In genomic region chr1:63861055-63861691, GRCh38 we compare ENCODE assay signal across 21 cellular contexts.
A peak's percentile ranks its signal among the peaks of the same experiment; 100 is the strongest.
DNase-seq lines count a peak whose midpoint lies in the region; ATAC-seq, FAIRE-seq and TF ChIP-seq lines count a peak whose summit lies in the region.
"Had no signal": no experiment of that assay in that cellular context is flagged by ENCODE, and none has a peak within 500 bp of the region (broad histone marks: within the 10 kb centered on the region; RNA-seq: fewer than 3 reads in every experiment).

No MANE protein-coding gene starts in this region.

- TF ChIP-seq CTCF in ascending aorta (IDR thresholded peaks at IDR 0.05) (no peak), heart left ventricle (IDR thresholded peaks at IDR 0.05) (no peak), D721Med (IDR thresholded peaks at IDR 0.05; ENCODE audit: insufficient read depth, missing control alignments) (no peak)

- DNase-seq in ascending aorta (ENCODE audit: low spot score in 2 of 2) (no peak), heart left ventricle (no peak), trophoblast cell (no peak), aorta (no peak), MG63 (no peak), D721Med (ENCODE audit: insufficient read length, low spot score) (no peak)
- DNase-seq: activated CD4-positive, alpha-beta T cell treated with anti-CD3 and anti-CD28 coated beads for 1 hour; activated CD8-positive, alpha-beta memory T cell treated with anti-CD3 and anti-CD28 coated beads, Interleukin-2, amount 10 ng/mL, durations not matched to agents 7 days and 5 days; activated effector memory CD4-positive, alpha-beta T cell treated with Interleukin-2 at 50 U/mL for 16 hours; effector CD4-positive, alpha-beta T cell; NCI-H1417; NCI-H2107; NCI-H526; stimulated activated CD4-positive, alpha-beta T cell treated with anti-CD3 and anti-CD28 coated beads, Interleukin-12 subunit alpha, Interleukin-12 subunit beta, amount 100 ng/mL, for 4 hours; stimulated activated CD8-positive, alpha-beta memory T cell treated with anti-CD3 and anti-CD28 coated beads, Interleukin-4, amount 100 ng/mL, for 48 hours had no signal

- H3K9ac ChIP-seq in trophoblast cell (ENCODE audit: low read length), result peak overlapping the region; percentile 51

- no peak overlapping the region for H2AK5ac ChIP-seq in trophoblast cell (ENCODE audit: low read length)

- H3K4me2 ChIP-seq in trophoblast cell (ENCODE audit: low read length), result no peak overlapping the region

- H2BK120ac ChIP-seq in trophoblast cell (ENCODE audit: insufficient read depth, low read length, poor library complexity), result peak overlapping the region; percentile 70

- H3K4me1 ChIP-seq in ascending aorta, result peaks cover 4 to 42% of the 10 kb centered on the region in 2 donors
- peaks cover 0 to 63% (median 14%) of the 10 kb centered on the region in 12 donors for H3K4me1 ChIP-seq in heart left ventricle
- H3K4me1 ChIP-seq in trophoblast cell (ENCODE audit: control insufficient read depth in 1 of 2, insufficient read depth in 2 of 2, low read length in 2 of 2), result peaks cover 9 to 20% of the 10 kb centered on the region in 2 experiments
- H3K4me1 ChIP-seq in aorta (ENCODE audit: control insufficient read depth in 1 of 2, insufficient read depth in 2 of 2, low read length in 2 of 2), result peaks cover 6 to 23% of the 10 kb centered on the region in 2 donors
- H3K4me1 ChIP-seq: prostate gland had no signal

- H4K91ac ChIP-seq in trophoblast cell (ENCODE audit: low read depth, low read length), result no peak overlapping the region

- ATAC-seq in heart left ventricle (peak; percentile 46 to 70 (median 52)), aorta (ENCODE audit: low FRiP score) (peak; percentile 71), GM19328 (IDR thresholded peaks at IDR 0.05; ENCODE audit: unreplicated experiment) (no peak)
- ATAC-seq: activated CD8-positive, alpha-beta memory T cell treated with anti-CD3 and anti-CD28 coated beads, Interleukin-2, amount 10 ng/mL, durations not matched to agents 7 days and 5 days; HepG2 had no signal

- peaks cover 3% of the 10 kb centered on the region for H3K79me2 ChIP-seq in trophoblast cell (ENCODE audit: control insufficient read depth, insufficient read depth, low read length, poor library complexity)

- no peak overlapping the region for H2AFZ ChIP-seq in trophoblast cell (ENCODE audit: insufficient read depth, low read length, poor library complexity)

- intact Hi-C loops in ascending aorta (cut with DNase I), result loop anchor here (5.0 kb wide), 1 partner anchor 39 kb away; no protein-coding TSS in a partner anchor
- intact Hi-C loops in heart left ventricle (cut with DNase I), result loop anchor here in 1 of 10 donors (10.0 kb wide), 1 partner anchor 86 kb away; the partner anchor contains the start of gene ROR1
- intact Hi-C loops in aorta (cut with DNase I), result no loop called here

- no peak overlapping the region for H3K4ac ChIP-seq in trophoblast cell (ENCODE audit: low read depth, low read length)

- no peak overlapping the region for H3K14ac ChIP-seq in trophoblast cell (ENCODE audit: low read length)

- no peak overlapping the region for H2BK5ac ChIP-seq in trophoblast cell (ENCODE audit: low read depth, low read length, poor library complexity)

- TF ChIP-seq POLR2A in heart left ventricle (IDR thresholded peaks at IDR 0.05), result no peak

- no peak overlapping the region for H3K23ac ChIP-seq in trophoblast cell (ENCODE audit: low read length)

- H3K36me3 ChIP-seq in ascending aorta, result no peaks in the 10 kb centered on the region
- no peaks in the 10 kb centered on the region for H3K36me3 ChIP-seq in heart left ventricle
- no peaks in the 10 kb centered on the region for H3K36me3 ChIP-seq in trophoblast cell (ENCODE audit: control insufficient read depth in 1 of 2, insufficient read depth in 2 of 2, low read length in 2 of 2)
- no peaks in the 10 kb centered on the region for H3K36me3 ChIP-seq in aorta (ENCODE audit: control insufficient read depth in 1 of 2, insufficient read depth in 2 of 2, low read length in 1 of 2)
- H3K36me3 ChIP-seq in MG63, result no peaks in the 10 kb centered on the region
- H3K36me3 ChIP-seq: prostate gland had no signal

- H2BK12ac ChIP-seq in trophoblast cell (ENCODE audit: low read length), result peak overlapping the region; percentile 91

- H3K79me1 ChIP-seq in trophoblast cell (ENCODE audit: low read length), result peaks cover 2% of the 10 kb centered on the region

- H4K8ac ChIP-seq in trophoblast cell (ENCODE audit: low read depth, low read length), result no peak overlapping the region

- no peak overlapping the region for H3K18ac ChIP-seq in trophoblast cell (ENCODE audit: low read length)

- H3K27ac ChIP-seq in ascending aorta (peak overlapping the region; percentile 65), heart left ventricle (peak overlapping the region in 8 of 12 donors; percentile 24 to 65 (median 48)), trophoblast cell (ENCODE audit: low read depth, low read length) (no peak overlapping the region), aorta (ENCODE audit: low read depth in 1 of 2, low read length in 2 of 2) (peak overlapping the region in 1 of 2 donors; percentile 82)
- H3K27ac ChIP-seq: prostate gland, RWPE1 had no signal

- H3K4me3 ChIP-seq in ascending aorta (peak overlapping the region in 1 of 2 donors; percentile 6), heart left ventricle (no peak overlapping the region), trophoblast cell (ENCODE audit: low read depth, low read length) (no peak overlapping the region), aorta (ENCODE audit: low read length in 2 of 2) (no peak overlapping the region), MG63 (no peak overlapping the region)
- H3K4me3 ChIP-seq: prostate gland had no signal

- no peaks in the 10 kb centered on the region for H3K9me3 ChIP-seq in ascending aorta
- H3K9me3 ChIP-seq in heart left ventricle, result peaks cover 0 to 5% (median 0%) of the 10 kb centered on the region in 12 donors
- H3K9me3 ChIP-seq in trophoblast cell (ENCODE audit: insufficient read depth, low read depth, low read length), result no peaks in the 10 kb centered on the region
- no peaks in the 10 kb centered on the region for H3K9me3 ChIP-seq in aorta (ENCODE audit: control insufficient read depth, low read length)
- no peaks in the 10 kb centered on the region for H3K9me3 ChIP-seq in MG63
- H3K9me3 ChIP-seq: prostate gland had no signal

- WGBS in heart left ventricle, 4 donors, result 57 to 70% (median 61%) methylated on average over 6 of the region's 6 CpGs
- WGBS in trophoblast cell (ENCODE audit: extremely low coverage, insufficient coverage, insufficient read length), result no CpG with 5 or more reads among the region's 6 CpGs
- 9 to 11% methylated on average over 6 of the region's 6 CpGs for WGBS in aorta, 2 donors

- FAIRE-seq in D721Med (lab: Jason Lieb, UNC), result no peak
- FAIRE-seq: H1, HepG2, islet of Langerhans had no signal

- H3K27me3 ChIP-seq in ascending aorta (no peaks in the 10 kb centered on the region), heart left ventricle (no peaks in the 10 kb centered on the region), trophoblast cell (ENCODE audit: insufficient read depth, low read length) (no peaks in the 10 kb centered on the region), aorta (ENCODE audit: control insufficient read depth in 1 of 2, insufficient read depth in 2 of 2, low read length in 1 of 2) (no peaks in the 10 kb centered on the region), MG63 (no peaks in the 10 kb centered on the region)

- H4K12ac ChIP-seq in trophoblast cell (ENCODE audit: low read depth, low read length), result no peak overlapping the region
